14 cellular contexts compared by ENCODE assay signal in the genomic region with DNA sequence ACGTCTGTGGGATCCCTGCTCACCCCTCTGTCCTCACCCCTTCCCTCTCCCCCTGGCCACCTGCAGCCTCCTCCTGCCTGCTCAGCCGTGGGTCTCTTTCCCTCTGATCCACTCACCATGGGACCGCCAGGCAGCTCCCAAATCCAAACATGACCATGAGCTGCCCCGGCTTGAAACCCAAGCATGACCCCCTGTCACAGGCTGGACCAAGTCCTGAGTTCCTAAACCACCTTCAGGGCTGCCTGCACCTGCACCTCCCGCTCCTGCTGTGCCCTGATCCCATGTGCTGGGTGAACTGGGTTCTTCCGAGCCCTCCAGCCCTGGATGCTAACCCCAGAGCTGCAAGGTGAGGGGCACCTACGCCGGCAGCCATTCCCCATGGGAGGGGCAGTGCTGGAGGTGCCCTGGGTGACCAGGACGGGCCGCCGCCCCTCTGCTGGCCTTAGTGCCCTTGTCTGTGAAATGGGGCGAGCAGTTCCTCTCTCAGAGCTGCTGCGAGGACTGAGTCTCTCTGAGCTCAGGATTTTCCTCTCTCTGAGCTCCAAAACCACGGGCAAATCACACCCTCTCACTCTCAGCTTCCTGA.
"Had no signal": no experiment of that assay in that cellular context is flagged by ENCODE, and none has a peak within 500 bp of the region (broad histone marks: within the 10 kb centered on the region; RNA-seq: fewer than 3 reads in every experiment).

No MANE protein-coding gene starts in this region.

- H3K4me3 Mint-ChIP-seq: activated CD8-positive, alpha-beta memory T cell treated with anti-CD3 and anti-CD28 coated beads, Interleukin-2, amount 10 ng/mL, durations not matched to agents 7 days and 5 days; effector memory CD8-positive, alpha-beta T cell; neural progenitor cell had no signal

- ATAC-seq: activated CD4-positive, CD25-positive, alpha-beta regulatory T cell treated with anti-CD3 and anti-CD28 coated beads, Interleukin-2, amount 50 U/mL, for 24 hours; activated CD8-positive, alpha-beta memory T cell treated with anti-CD3 and anti-CD28 coated beads, Interleukin-2, amount 10 ng/mL, durations not matched to agents 7 days and 5 days; effector memory CD8-positive, alpha-beta T cell had no signal

- H3K9me3 ChIP-seq: left ventricle myocardium inferior, tibial artery, vagina had no signal

- H3K27ac ChIP-seq: hepatocyte, left ventricle myocardium inferior, neural progenitor cell, tibial artery, vagina had no signal

- H3K4me3 ChIP-seq: hepatocyte, left ventricle myocardium inferior, neural progenitor cell, vagina had no signal

- H3K27me3 ChIP-seq: hepatocyte, vagina had no signal

- H3K27ac Mint-ChIP-seq: activated CD8-positive, alpha-beta memory T cell treated with anti-CD3 and anti-CD28 coated beads, Interleukin-2, amount 10 ng/mL, durations not matched to agents 7 days and 5 days; effector memory CD8-positive, alpha-beta T cell had no signal

- H3K36me3 ChIP-seq: left ventricle myocardium inferior, neural progenitor cell, tibial artery, vagina had no signal

- H3K79me2 ChIP-seq: hepatocyte had no signal

- DNase-seq: activated CD4-positive, alpha-beta T cell treated with anti-CD3 and anti-CD28 coated beads, Interleukin-2, amount 50 U/mL, for 48 hours; activated CD8-positive, alpha-beta memory T cell treated with anti-CD3 and anti-CD28 coated beads, Interleukin-2, amount 10 ng/mL, durations not matched to agents 7 days and 5 days; activated T-cell treated with anti-CD3 and anti-CD28 coated beads, Interleukin-2, amount 50 U/mL, for 48 hours; central memory CD4-positive, alpha-beta T cell; effector memory CD8-positive, alpha-beta T cell; kidney; left ventricle myocardium inferior; posterior cingulate gyrus; small intestine; tibial artery had no signal

- H3K9ac ChIP-seq: neural progenitor cell had no signal

- H3K4me2 ChIP-seq: hepatocyte, neural progenitor cell had no signal
